ENCODE assay signal across 7 cellular contexts in the genomic region with DNA sequence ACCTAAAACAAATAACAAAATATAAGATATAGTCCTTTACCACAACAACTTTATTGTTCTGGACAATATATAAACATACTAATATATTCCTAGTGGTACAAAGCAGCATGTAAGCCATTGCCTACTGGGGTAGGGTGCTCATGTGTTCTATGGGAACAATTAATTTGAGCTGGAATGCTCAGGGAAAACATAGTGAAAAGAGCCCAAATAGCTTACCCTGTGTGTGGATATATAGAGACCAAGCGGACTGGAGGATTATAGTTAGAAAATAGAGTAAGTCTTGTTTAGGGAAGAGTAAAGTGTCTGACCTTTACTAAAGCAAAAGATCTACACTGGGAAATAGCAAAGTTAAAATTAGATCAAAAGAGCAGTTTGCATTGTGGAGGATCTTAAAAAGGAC.
"Had no signal": no experiment of that assay in that cellular context is flagged by ENCODE, and none has a peak within 500 bp of the region (broad histone marks: within the 10 kb centered on the region; RNA-seq: fewer than 3 reads in every experiment).

No MANE protein-coding gene starts in this region.

- ATAC-seq: GM12878 had no signal

- DNase-seq: GDM1, GF-D8 had no signal

- FAIRE-seq: GM12878, GM12891, GM12892, GM18507, GM19239 had no signal

- H3K4me3 ChIP-seq: GM12878 had no signal
